Comparison of ENCODE assay signal across 8 cellular contexts in the genomic region with DNA sequence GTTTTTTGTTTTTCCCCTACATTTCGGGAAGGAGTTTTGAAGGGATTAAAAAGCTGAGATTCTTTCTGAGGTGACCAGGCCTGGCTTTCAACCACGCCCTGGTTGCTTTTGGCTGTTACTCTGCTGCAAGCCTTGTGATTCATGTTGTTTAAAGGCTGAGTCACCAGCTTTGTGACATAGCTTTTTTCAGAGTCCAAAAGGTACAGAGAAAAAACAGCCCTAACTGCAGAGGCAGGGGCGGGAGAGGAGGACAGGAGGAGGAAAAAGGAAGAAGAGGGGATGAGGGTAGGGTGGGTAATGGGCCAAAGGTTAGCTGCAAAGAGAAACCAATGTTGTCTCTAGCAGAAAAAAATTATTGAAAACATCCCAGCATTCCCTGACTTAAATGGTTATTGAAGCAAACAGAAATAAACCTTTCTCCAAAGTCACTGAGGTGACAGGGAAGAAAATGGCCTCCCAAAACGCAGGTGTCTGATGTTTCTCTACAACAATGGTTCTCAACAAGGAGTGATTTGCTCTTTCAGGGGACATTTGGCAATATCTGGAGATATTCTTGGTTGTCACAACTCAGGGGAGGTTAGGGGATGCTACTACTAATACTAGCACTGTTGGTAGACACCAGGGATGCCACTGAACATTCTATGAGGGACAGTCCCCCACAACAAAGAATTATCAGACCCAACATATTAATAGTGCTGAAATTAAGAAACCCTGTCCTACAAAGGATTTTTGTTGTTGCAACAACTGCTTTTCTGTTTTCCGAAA. TPM values are rescaled to one million over a fixed set of nuclear protein-coding genes. Genes with fewer than 3 reads are reported as not detected.
DNase-seq lines count a peak whose midpoint lies in the region; ATAC-seq, FAIRE-seq and TF ChIP-seq lines count a peak whose summit lies in the region.

No MANE protein-coding gene starts in this region.

- DNase-seq in SW480 (ENCODE audit: low spot score), result peak; percentile 94
- peak; percentile 81 for DNase-seq in endodermal cell
- no peak for DNase-seq in upper lobe of right lung
- no peak for DNase-seq in stimulated activated naive CD4-positive, alpha-beta T cell (lab: John Stamatoyannopoulos, UW)
- no peak for DNase-seq in GM19239 (ENCODE audit: insufficient read length, low spot score)

- H3K4me1 Mint-ChIP-seq in endodermal cell, result peaks cover 66% of the 10 kb centered on the region

- intact Hi-C loops in upper lobe of right lung (cut with DNase I), result no loop called here

- peak overlapping the region; percentile 99 for H3K4me3 ChIP-seq in endodermal cell (ENCODE audit: low read length)
- H3K4me3 ChIP-seq in muscle layer of colon (ENCODE audit: low read depth in 1 of 2, low read length in 2 of 2), result peak overlapping the region in 1 of 2 donors; percentile 66
- H3K4me3 ChIP-seq in upper lobe of right lung, result peak overlapping the region; percentile 88

- peak overlapping the region; percentile 100 for H3K4me3 Mint-ChIP-seq in endodermal cell

- TF ChIP-seq CTCF in endodermal cell (conservative IDR thresholded peaks at IDR 0.05) (no peak), upper lobe of right lung (IDR thresholded peaks at IDR 0.05) (no peak)

- H3K4me1 ChIP-seq in endodermal cell (ENCODE audit: control insufficient read depth, insufficient read depth, low read length) (peaks cover 19% of the 10 kb centered on the region), muscle layer of colon (ENCODE audit: insufficient read depth, low read length) (peaks cover 53% of the 10 kb centered on the region), upper lobe of right lung (peaks cover 54% of the 10 kb centered on the region)

- H3K9me3 Mint-ChIP-seq in endodermal cell, result no peaks in the 10 kb centered on the region

- H3K9ac ChIP-seq in endodermal cell (ENCODE audit: extremely low read depth, low read length, poor library complexity, severe bottlenecking) (peak overlapping the region; percentile 99), muscle layer of colon (ENCODE audit: low read length) (peak overlapping the region; percentile 74)

- H3K9me3 ChIP-seq in endodermal cell (ENCODE audit: control insufficient read depth, low read length) (no peaks in the 10 kb centered on the region), muscle layer of colon (ENCODE audit: low read length) (no peaks in the 10 kb centered on the region), upper lobe of right lung (no peaks in the 10 kb centered on the region)

- peaks cover 22% of the 10 kb centered on the region for H3K36me3 ChIP-seq in endodermal cell (ENCODE audit: control insufficient read depth, insufficient read depth, low read length)
- H3K36me3 ChIP-seq in muscle layer of colon (ENCODE audit: insufficient read depth, low read length), result peaks cover 2% of the 10 kb centered on the region
- H3K36me3 ChIP-seq in upper lobe of right lung, result peaks cover 17% of the 10 kb centered on the region

- TF ChIP-seq POLR2A in GM18505 (IDR thresholded peaks at IDR 0.05; ENCODE audit: borderline replicate concordance, extremely low read depth, insufficient read depth, insufficient read length), result peak; percentile 27

- H3K36me3 Mint-ChIP-seq in endodermal cell (ENCODE audit: low read depth), result peaks cover 25% of the 10 kb centered on the region

- no peak for FAIRE-seq in GM19239 (lab: Jason Lieb, UNC)

- H3K27ac Mint-ChIP-seq in endodermal cell, result peak overlapping the region; percentile 96

- H3K27ac ChIP-seq in endodermal cell (ENCODE audit: low read depth, low read length) (peak overlapping the region; percentile 97), muscle layer of colon (ENCODE audit: low read depth, low read length) (peak overlapping the region; percentile 100), upper lobe of right lung (peak overlapping the region; percentile 100)

- ATAC-seq in GM18505 (IDR thresholded peaks at IDR 0.05; ENCODE audit: unreplicated experiment) (no peak), upper lobe of right lung (peak; percentile 39), HG02970 (IDR thresholded peaks at IDR 0.05; ENCODE audit: low FRiP score, unreplicated experiment) (no peak)

- H3K27me3 Mint-ChIP-seq in endodermal cell (ENCODE audit: insufficient read depth), result no peaks in the 10 kb centered on the region

- H3K27me3 ChIP-seq in endodermal cell (ENCODE audit: control insufficient read depth, insufficient read depth, low read length, poor library complexity, severe bottlenecking) (no peaks in the 10 kb centered on the region), muscle layer of colon (ENCODE audit: control insufficient read depth in 1 of 2, insufficient read depth in 2 of 2, low read length in 2 of 2) (no peaks in the 10 kb centered on the region), upper lobe of right lung (no peaks in the 10 kb centered on the region)

- 36 to 37% methylated on average over 5 of the region's 5 CpGs for WGBS in endodermal cell (ENCODE audit: insufficient coverage in 1 of 2, insufficient read length in 1 of 2), 2 experiments

RNA-seq across cellular contexts. Expression of a gene that starts 2.1 kb away (rescaled TPM):
- 100 to 1,000 TPM; 580 to 625 TPM for total RNA-seq in endodermal cell
- 856 TPM for polyA plus RNA-seq in endodermal cell (2013, experiment 1 of 2)
- polyA plus RNA-seq in endodermal cell (2013, experiment 2 of 2), result 866 TPM
- 1,107 TPM for total RNA-seq in upper lobe of right lung

RNA-seq across cellular contexts. Expression of a gene that starts 52.9 kb away (rescaled TPM):
- total RNA-seq in endodermal cell, result 10 to 100 TPM; 33.0 to 36.2 TPM
- 26.1 TPM for polyA plus RNA-seq in endodermal cell (2013, experiment 1 of 2)
- 30.2 TPM for polyA plus RNA-seq in endodermal cell (2013, experiment 2 of 2)
- 35.3 TPM for total RNA-seq in upper lobe of right lung

Comparison
In these comparisons a context has a peak if more than half of its experiments do, and no peak if none do; other contexts are left out.
1. DNase-seq: peak in SW480 (single experiment) and endodermal cell (single experiment); none in upper lobe of right lung (single experiment), stimulated activated naive CD4-positive, alpha-beta T cell (0 of 6) and GM19239 (single experiment).
2. Peak in every context shown above with its lines, with median percentiles within 50 percentile points of each other: H3K27ac ChIP-seq.